In genomic region chr14:23071244-23071974, GRCh38 we compare ENCODE assay signal across 8 cellular contexts. TPM values are rescaled to one million over a fixed set of nuclear protein-coding genes. Genes with fewer than 3 reads are reported as not detected.
DNase-seq lines count a peak whose midpoint lies in the region; ATAC-seq and TF ChIP-seq lines count a peak whose summit lies in the region.

No MANE protein-coding gene starts in this region.

- H3K27ac ChIP-seq in SJCRH30 (peak overlapping the region; percentile 70), skeletal muscle tissue (ENCODE audit: low read depth, low read length) (peak overlapping the region; percentile 76)

- in situ Hi-C loops in astrocyte of the spinal cord (cut with HindIII; ENCODE audit: low sequenced_read_pairs): no loop called here

- H3K4me1 ChIP-seq in SJCRH30: peaks cover 15% of the 10 kb centered on the region
- peaks cover 15% of the 10 kb centered on the region for H3K4me1 ChIP-seq in iPS-15b (ENCODE audit: control insufficient read depth, insufficient read depth, low read length)
- peaks cover 24 to 47% (median 37%) of the 10 kb centered on the region in 3 donors for H3K4me1 ChIP-seq in skeletal muscle tissue (ENCODE audit: control insufficient read depth in 3 of 3, insufficient read depth in 3 of 3, low read length in 3 of 3)

- H3K9me3 ChIP-seq in SJCRH30 (replicated peaks) (no peaks in the 10 kb centered on the region), iPS-15b (ENCODE audit: control insufficient read depth, insufficient read depth, low read length) (no peaks in the 10 kb centered on the region), skeletal muscle tissue (ENCODE audit: control insufficient read depth in 3 of 3, low read length in 3 of 3) (no peaks in the 10 kb centered on the region)

- H3K9ac ChIP-seq in iPS-15b (ENCODE audit: low read depth, low read length) (peak overlapping the region; percentile 86), skeletal muscle tissue (ENCODE audit: low read depth in 1 of 3, low read length in 3 of 3) (peak overlapping the region; percentile 91)

- TF ChIP-seq CTCF in astrocyte of the spinal cord (IDR thresholded peaks at IDR 0.05; ENCODE audit: low read depth, low read length): no peak

- peak overlapping the region; percentile 84 for H3K4me3 ChIP-seq in SJCRH30
- peak overlapping the region; percentile 95 for H3K4me3 ChIP-seq in astrocyte of the spinal cord (ENCODE audit: low read depth, low read length)
- peak overlapping the region; percentile 88 for H3K4me3 ChIP-seq in iPS-15b (ENCODE audit: low read depth, low read length)
- H3K4me3 ChIP-seq in skeletal muscle tissue (ENCODE audit: low read length in 3 of 3): peak overlapping the region; percentile 87 to 94 (median 90)

- no peaks in the 10 kb centered on the region for H3K27me3 ChIP-seq in SJCRH30
- H3K27me3 ChIP-seq in iPS-15b (ENCODE audit: control insufficient read depth, insufficient read depth, low read length): no peaks in the 10 kb centered on the region
- no peaks in the 10 kb centered on the region for H3K27me3 ChIP-seq in skeletal muscle tissue (ENCODE audit: control insufficient read depth in 3 of 3, insufficient read depth in 3 of 3, low read length in 3 of 3)

- peaks cover 50% of the 10 kb centered on the region for H3K36me3 ChIP-seq in SJCRH30
- peaks cover 31% of the 10 kb centered on the region for H3K36me3 ChIP-seq in iPS-15b (ENCODE audit: control insufficient read depth, insufficient read depth, low read length)
- peaks cover 36 to 49% (median 40%) of the 10 kb centered on the region in 3 donors for H3K36me3 ChIP-seq in skeletal muscle tissue (ENCODE audit: control insufficient read depth in 3 of 3, insufficient read depth in 3 of 3, low read length in 3 of 3)

- peak; percentile 86 for ATAC-seq in GM18498 (IDR thresholded peaks at IDR 0.05; ENCODE audit: unreplicated experiment)
- peak; percentile 85 for ATAC-seq in HG02870 (IDR thresholded peaks at IDR 0.05; ENCODE audit: unreplicated experiment)

- peak; percentile 94 to 95 for DNase-seq in SJCRH30
- DNase-seq in astrocyte of the spinal cord (ENCODE audit: low read depth, low spot score): peak; percentile 95
- no peak for DNase-seq in NCI-H1694 treated with DMSO at 0.1 percent for 48 hours (lab: John Stamatoyannopoulos, UW)
- DNase-seq in NCI-H748 treated with DMSO at 0.1 percent for 48 hours (lab: John Stamatoyannopoulos, UW): no peak

RNA-seq across cellular contexts. Expression of gene CDH24, which starts 14.1 kb away (rescaled TPM):
- 8.3 and 9.6 TPM in 2 replicates for total RNA-seq in SJCRH30 (2014; rRNA removed; shearing (Covaris generic))
- total RNA-seq in skeletal muscle tissue: 1.6 TPM

RNA-seq across cellular contexts. Expression of gene ACIN1, which starts 23.5 kb away (rescaled TPM):
- 143 and 164 TPM in 2 replicates for total RNA-seq in SJCRH30 (2014; rRNA removed; shearing (Covaris generic))
- total RNA-seq in skeletal muscle tissue: 62.1 TPM

RNA-seq across cellular contexts. Expression of gene C14orf119, which starts 23.9 kb away (rescaled TPM):
- total RNA-seq in SJCRH30 (2014; rRNA removed; shearing (Covaris generic)): 43.6 and 46.0 TPM in 2 replicates
- total RNA-seq in skeletal muscle tissue: 24.5 TPM

RNA-seq across cellular contexts. Expression of gene PSMB11, which starts 29.4 kb away (rescaled TPM):
- not detected in 2 replicates for total RNA-seq in SJCRH30 (2014; rRNA removed; shearing (Covaris generic))
- not detected for total RNA-seq in skeletal muscle tissue

RNA-seq across cellular contexts. Expression of gene CIROP, which starts 33.4 kb away (rescaled TPM):
- total RNA-seq in SJCRH30 (2014; rRNA removed; shearing (Covaris generic)): not detected in 2 replicates
- not detected for total RNA-seq in skeletal muscle tissue

Comparison
In these comparisons a context has a peak if more than half of its experiments do, and no peak if none do; other contexts are left out.
1. DNase-seq: peak in SJCRH30 (2 of 2) and astrocyte of the spinal cord (single experiment); none in NCI-H1694 treated with DMSO at 0.1 percent for 48 hours (single experiment) and NCI-H748 treated with DMSO at 0.1 percent for 48 hours (single experiment).
2. Peak in every context shown above with its lines, with median percentiles within 50 percentile points of each other: H3K4me3 ChIP-seq.